8 cellular contexts compared by ENCODE assay signal in genomic region chr4:108168213-108168671, GRCh38. TPM values are rescaled to one million over a fixed set of nuclear protein-coding genes. Genes with fewer than 3 reads are reported as not detected.
DNase-seq lines count a peak whose midpoint lies in the region; ATAC-seq and TF ChIP-seq lines count a peak whose summit lies in the region.

No MANE protein-coding gene starts in this region.

- H3K27me3 ChIP-seq in right atrium auricular region (peaks cover 36 to 57% of the 10 kb centered on the region in 2 donors), iPS DF 6.9 (ENCODE audit: control insufficient read depth, insufficient read depth, low read length) (peaks cover 72% of the 10 kb centered on the region)

- TF ChIP-seq CTCF in right atrium auricular region (IDR thresholded peaks at IDR 0.05): no peak

- ATAC-seq in left ventricle myocardium superior (no peak), GM21367 (IDR thresholded peaks at IDR 0.05; ENCODE audit: unreplicated experiment) (no peak), HG03520 (IDR thresholded peaks at IDR 0.05; ENCODE audit: unreplicated experiment) (no peak)

- H3K4me3 ChIP-seq in right atrium auricular region (peak overlapping the region; percentile 36 to 53), iPS DF 6.9 (ENCODE audit: low read length) (peak overlapping the region; percentile 45; the same call in 1 of the 2 replicates)

- H3K9me3 ChIP-seq in right atrium auricular region (no peaks in the 10 kb centered on the region), iPS DF 6.9 (ENCODE audit: control insufficient read depth, insufficient read depth, low read length) (no peaks in the 10 kb centered on the region)

- intact Hi-C loops in left ventricle myocardium superior (cut with micrococcal nuclease): no loop called here
- intact Hi-C loops in activated CD4-positive, alpha-beta T cell treated with anti-CD3 and anti-CD28 coated beads, Interleukin-2, amount 10 ng/mL, durations not matched to agents 24 days and 14 days (cut with micrococcal nuclease): loop anchor here (5.0 kb wide), 1 partner anchor 189 kb away; no protein-coding TSS in a partner anchor

- peaks cover 16% of the 10 kb centered on the region for H3K36me3 Mint-ChIP-seq in activated CD4-positive, alpha-beta T cell treated with anti-CD3 and anti-CD28 coated beads, Interleukin-2, amount 10 ng/mL, durations not matched to agents 24 days and 14 days (ENCODE audit: low read depth)

- H3K27me3 Mint-ChIP-seq in activated CD4-positive, alpha-beta T cell treated with anti-CD3 and anti-CD28 coated beads, Interleukin-2, amount 10 ng/mL, durations not matched to agents 24 days and 14 days: peaks cover 14% of the 10 kb centered on the region

- peak overlapping the region; percentile 97 for H3K27ac Mint-ChIP-seq in activated CD4-positive, alpha-beta T cell treated with anti-CD3 and anti-CD28 coated beads, Interleukin-2, amount 10 ng/mL, durations not matched to agents 24 days and 14 days

- H3K36me3 ChIP-seq in right atrium auricular region: no peaks in the 10 kb centered on the region
- no peaks in the 10 kb centered on the region for H3K36me3 ChIP-seq in iPS DF 6.9 (ENCODE audit: control insufficient read depth, insufficient read depth, low read length)

- H3K4me1 Mint-ChIP-seq in activated CD4-positive, alpha-beta T cell treated with anti-CD3 and anti-CD28 coated beads, Interleukin-2, amount 10 ng/mL, durations not matched to agents 24 days and 14 days: peaks cover 46% of the 10 kb centered on the region

- H3K4me3 Mint-ChIP-seq in activated CD4-positive, alpha-beta T cell treated with anti-CD3 and anti-CD28 coated beads, Interleukin-2, amount 10 ng/mL, durations not matched to agents 24 days and 14 days: peak overlapping the region; percentile 97

- H3K9me3 Mint-ChIP-seq in activated CD4-positive, alpha-beta T cell treated with anti-CD3 and anti-CD28 coated beads, Interleukin-2, amount 10 ng/mL, durations not matched to agents 24 days and 14 days: no peaks in the 10 kb centered on the region

- H3K4me1 ChIP-seq in right atrium auricular region (peaks cover 0 to 48% of the 10 kb centered on the region in 2 donors), iPS DF 6.9 (ENCODE audit: control insufficient read depth, insufficient read depth, low read length) (peaks cover 2% of the 10 kb centered on the region)

- H3K27ac ChIP-seq in right atrium auricular region (no peak overlapping the region), iPS DF 6.9 (ENCODE audit: low read length) (no peak overlapping the region)

- no CpG with 5 or more reads among the region's 24 CpGs for WGBS in iPS DF 6.9 (ENCODE audit: insufficient coverage, insufficient read length)

- DNase-seq in right atrium auricular region (ENCODE audit: low spot score) (no peak), left ventricle myocardium superior (no peak), iPS DF 6.9 (ENCODE audit: low read depth, low spot score) (no peak), NCI-H2081 (lab: John Stamatoyannopoulos, UW) (no peak)
- no peak for DNase-seq in activated CD4-positive, alpha-beta T cell treated with anti-CD3 and anti-CD28 coated beads, Interleukin-2, amount 10 ng/mL, durations not matched to agents 24 days and 14 days
- DNase-seq in stimulated activated naive CD4-positive, alpha-beta T cell treated with Interleukin-2 at 50 U/mL for 16 hours (lab: John Stamatoyannopoulos, UW): peak; percentile 42

RNA-seq across cellular contexts. Expression of gene LEF1, which starts 0.5 kb away (rescaled TPM):
- total RNA-seq in right atrium auricular region (1 to 10 TPM in 1 of 2 donors, not detected in 1; 3.4 TPM), left ventricle myocardium superior (0.47 TPM)
- total RNA-seq in activated CD4-positive, alpha-beta T cell treated with anti-CD3 and anti-CD28 coated beads, Interleukin-2, amount 10 ng/mL, durations not matched to agents 24 days and 14 days: 131 and 141 TPM in 2 replicates

Comparison
In these comparisons a context has a peak if more than half of its experiments do, and no peak if none do; other contexts are left out.
1. RNA of gene LEF1, which starts 0.5 kb away (total RNA-seq): 131 to 141 TPM in activated CD4-positive, alpha-beta T cell treated with anti-CD3 and anti-CD28 coated beads, Interleukin-2, amount 10 ng/mL, durations not matched to agents 24 days and 14 days; 3.4 TPM in right atrium auricular region and 0.47 TPM in left ventricle myocardium superior (single experiment); every median in the first group is over 10 times any median in the second.